2 cellular contexts compared by ENCODE assay signal in genomic region chr9:36471359-36471758, GRCh38.
TF ChIP-seq lines count a peak whose summit lies in the region.

No MANE protein-coding gene starts in this region.

TF ChIP-seq in liver, 16 proteins besides CTCF, POLR2A, EP300 and RAD21 (continued from another document):
- no peak for TF ChIP-seq REST (IDR thresholded peaks at IDR 0.05)
- TF ChIP-seq NR2F2 (IDR thresholded peaks at IDR 0.05) = no peak
- TF ChIP-seq HNF4G (IDR thresholded peaks at IDR 0.05) = no peak
- no peak for TF ChIP-seq TAF1 (conservative IDR thresholded peaks at IDR 0.05)

TF ChIP-seq in HepG2, 621 proteins besides CTCF, POLR2A, EP300 and RAD21 (continued from another document):
- TF ChIP-seq KLF15 (CRISPR knock-in tag; IDR thresholded peaks at IDR 0.05; ENCODE audit: borderline replicate concordance) (no peak), KDM3A (CRISPR knock-in tag; IDR thresholded peaks at IDR 0.05; ENCODE audit: low read depth) (no peak)
